9 cellular contexts compared by ENCODE assay signal in the genomic region with DNA sequence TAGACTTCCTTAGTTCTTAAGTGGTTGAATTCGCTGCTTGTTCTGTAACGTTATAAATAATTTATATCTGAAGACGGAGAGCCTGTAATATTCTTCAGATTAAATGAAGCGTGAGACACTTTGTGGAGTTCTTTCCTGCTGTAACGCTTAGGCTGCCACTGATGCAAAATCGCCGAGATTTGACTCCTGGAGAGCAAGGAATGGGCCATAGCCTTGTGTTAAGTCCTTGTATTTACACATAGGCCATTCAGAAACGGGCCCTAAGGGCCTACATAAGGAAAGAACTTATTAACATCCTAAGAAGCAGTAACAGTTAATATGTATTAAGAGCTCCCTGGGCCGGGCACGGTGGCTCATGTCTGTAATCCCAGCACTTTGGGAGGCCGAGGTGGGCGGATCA. TPM values are rescaled to one million over a fixed set of nuclear protein-coding genes. Genes with fewer than 3 reads are reported as not detected.
DNase-seq lines count a peak whose midpoint lies in the region; ATAC-seq, FAIRE-seq and TF ChIP-seq lines count a peak whose summit lies in the region.
"Had no signal": no experiment of that assay in that cellular context is flagged by ENCODE, and none has a peak within 500 bp of the region (broad histone marks: within the 10 kb centered on the region; RNA-seq: fewer than 3 reads in every experiment).

No MANE protein-coding gene starts in this region.

- POLR2A ChIA-PET in A549 (lab: Yijun Ruan, JAX): interaction anchor here (1.2 kb wide), 1 partner anchor 10 kb away, joined by 3 read pairs; no protein-coding TSS in a partner anchor

- TF ChIP-seq POLR2A in A549 (IDR thresholded peaks at IDR 0.05; ENCODE audit: low read length) (no peak), breast epithelium (IDR thresholded peaks at IDR 0.05) (no peak)

- intact Hi-C loops in breast epithelium (cut with DNase I; ENCODE audit: low total_unique reads): no loop called here

- H3K4me3 ChIP-seq in A549 (peak overlapping the region; percentile 82), HFF-Myc (replicated peaks; ENCODE audit: low read depth, low read length) (peak overlapping the region; percentile 99), breast epithelium (peak overlapping the region; percentile 88 to 98 (median 90)), mucosa of stomach (ENCODE audit: low read length) (peak overlapping the region; percentile 53)

- peak overlapping the region; percentile 74 for H3K4me2 ChIP-seq in A549

- no peaks in the 10 kb centered on the region for H3K36me3 ChIP-seq in breast epithelium
- H3K36me3 ChIP-seq in mucosa of stomach (ENCODE audit: control insufficient read depth, insufficient read depth, low read length): peaks cover 8% of the 10 kb centered on the region

- CTCF ChIA-PET in A549 (lab: Yijun Ruan, JAX): interaction anchor here (1.1 to 4.1 kb wide), 3 partner anchors 9 to 68 kb away, joined by 3 to 19 read pairs (median 3); no protein-coding TSS in a partner anchor

- no peak for ATAC-seq in A549
- no peak for ATAC-seq in GM21515 (IDR thresholded peaks at IDR 0.05; ENCODE audit: unreplicated experiment)

- H3K27ac ChIP-seq in A549: peak overlapping the region; percentile 94
- peak overlapping the region in 1 of 2 donors; percentile 97 for H3K27ac ChIP-seq in breast epithelium

- TF ChIP-seq EP300 in A549 (IDR thresholded peaks at IDR 0.05): no peak

- peak overlapping the region; percentile 81 for H3K9ac ChIP-seq in mucosa of stomach (ENCODE audit: low read length)

- no peak for DNase-seq in A549 (ENCODE audit: low read depth in 1 of 2, low spot score in 1 of 2)
- DNase-seq in HFF-Myc (ENCODE audit: extremely low read depth, low read depth): no peak
- no peak for DNase-seq in breast epithelium (ENCODE audit: low spot score in 2 of 2)
- DNase-seq in midbrain (lab: John Stamatoyannopoulos, UW): no peak
- no peak for DNase-seq in AG08396 (ENCODE audit: low spot score)
- no peak for DNase-seq in NCI-H2107 treated with DMSO at 0.1 percent for 48 hours (lab: John Stamatoyannopoulos, UW; ENCODE audit: unreplicated experiment)
- DNase-seq: NCI-H2081 treated with DMSO at 0.1 percent for 48 hours had no signal

- no peak for FAIRE-seq in A549 (lab: Jason Lieb, UNC)

- peaks cover 25% of the 10 kb centered on the region for H3K4me1 ChIP-seq in A549
- peaks cover 3 to 18% of the 10 kb centered on the region in 2 donors for H3K4me1 ChIP-seq in breast epithelium
- H3K4me1 ChIP-seq in mucosa of stomach (ENCODE audit: control insufficient read depth, insufficient read depth, low read length): peaks cover 24% of the 10 kb centered on the region

- no peaks in the 10 kb centered on the region for H3K27me3 ChIP-seq in breast epithelium
- H3K27me3 ChIP-seq in mucosa of stomach (ENCODE audit: control insufficient read depth, insufficient read depth, low read length): no peaks in the 10 kb centered on the region

- 41% methylated on average over 12 of the region's 12 CpGs for WGBS in A549 (ENCODE audit: missing lambda C conversion rate)

- TF ChIP-seq RAD21 in A549 (conservative IDR thresholded peaks at IDR 0.05 in 1 of 2, IDR thresholded peaks at IDR 0.05 in 1 of 2): no peak

- TF ChIP-seq CTCF in A549 (IDR thresholded peaks at IDR 0.05) (no peak), HFF-Myc (IDR thresholded peaks at IDR 0.05; ENCODE audit: low read depth, low read length, missing control alignments) (no peak), breast epithelium (IDR thresholded peaks at IDR 0.05) (no peak)

- H3K9me3 ChIP-seq in A549 (no peaks in the 10 kb centered on the region), breast epithelium (no peaks in the 10 kb centered on the region), mucosa of stomach (ENCODE audit: control insufficient read depth, low read length) (no peaks in the 10 kb centered on the region)

TF ChIP-seq in A549, 52 proteins besides CTCF, POLR2A, EP300 and RAD21 (continues in another document):
- TF ChIP-seq, protein P1, sequence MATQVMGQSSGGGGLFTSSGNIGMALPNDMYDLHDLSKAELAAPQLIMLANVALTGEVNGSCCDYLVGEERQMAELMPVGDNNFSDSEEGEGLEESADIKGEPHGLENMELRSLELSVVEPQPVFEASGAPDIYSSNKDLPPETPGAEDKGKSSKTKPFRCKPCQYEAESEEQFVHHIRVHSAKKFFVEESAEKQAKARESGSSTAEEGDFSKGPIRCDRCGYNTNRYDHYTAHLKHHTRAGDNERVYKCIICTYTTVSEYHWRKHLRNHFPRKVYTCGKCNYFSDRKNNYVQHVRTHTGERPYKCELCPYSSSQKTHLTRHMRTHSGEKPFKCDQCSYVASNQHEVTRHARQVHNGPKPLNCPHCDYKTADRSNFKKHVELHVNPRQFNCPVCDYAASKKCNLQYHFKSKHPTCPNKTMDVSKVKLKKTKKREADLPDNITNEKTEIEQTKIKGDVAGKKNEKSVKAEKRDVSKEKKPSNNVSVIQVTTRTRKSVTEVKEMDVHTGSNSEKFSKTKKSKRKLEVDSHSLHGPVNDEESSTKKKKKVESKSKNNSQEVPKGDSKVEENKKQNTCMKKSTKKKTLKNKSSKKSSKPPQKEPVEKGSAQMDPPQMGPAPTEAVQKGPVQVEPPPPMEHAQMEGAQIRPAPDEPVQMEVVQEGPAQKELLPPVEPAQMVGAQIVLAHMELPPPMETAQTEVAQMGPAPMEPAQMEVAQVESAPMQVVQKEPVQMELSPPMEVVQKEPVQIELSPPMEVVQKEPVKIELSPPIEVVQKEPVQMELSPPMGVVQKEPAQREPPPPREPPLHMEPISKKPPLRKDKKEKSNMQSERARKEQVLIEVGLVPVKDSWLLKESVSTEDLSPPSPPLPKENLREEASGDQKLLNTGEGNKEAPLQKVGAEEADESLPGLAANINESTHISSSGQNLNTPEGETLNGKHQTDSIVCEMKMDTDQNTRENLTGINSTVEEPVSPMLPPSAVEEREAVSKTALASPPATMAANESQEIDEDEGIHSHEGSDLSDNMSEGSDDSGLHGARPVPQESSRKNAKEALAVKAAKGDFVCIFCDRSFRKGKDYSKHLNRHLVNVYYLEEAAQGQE (IDR thresholded peaks at IDR 0.05): no peak
- TF ChIP-seq TFCP2L1 (CRISPR knock-in tag; IDR thresholded peaks at IDR 0.05) (no peak), PHF8 (IDR thresholded peaks at IDR 0.05; ENCODE audit: borderline replicate concordance, low read depth) (no peak)
- TF ChIP-seq, protein P2, sequence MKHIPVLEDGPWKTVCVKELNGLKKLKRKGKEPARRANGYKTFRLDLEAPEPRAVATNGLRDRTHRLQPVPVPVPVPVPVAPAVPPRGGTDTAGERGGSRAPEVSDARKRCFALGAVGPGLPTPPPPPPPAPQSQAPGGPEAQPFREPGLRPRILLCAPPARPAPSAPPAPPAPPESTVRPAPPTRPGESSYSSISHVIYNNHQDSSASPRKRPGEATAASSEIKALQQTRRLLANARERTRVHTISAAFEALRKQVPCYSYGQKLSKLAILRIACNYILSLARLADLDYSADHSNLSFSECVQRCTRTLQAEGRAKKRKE (CRISPR knock-in tag; IDR thresholded peaks at IDR 0.05; ENCODE audit: low read depth): no peak
- TF ChIP-seq, protein P3, sequence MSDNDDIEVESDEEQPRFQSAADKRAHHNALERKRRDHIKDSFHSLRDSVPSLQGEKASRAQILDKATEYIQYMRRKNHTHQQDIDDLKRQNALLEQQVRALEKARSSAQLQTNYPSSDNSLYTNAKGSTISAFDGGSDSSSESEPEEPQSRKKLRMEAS (IDR thresholded peaks at IDR 0.05): no peak

RNA-seq across cellular contexts. Expression of gene EMC6, which starts 0.9 kb away (rescaled TPM):
- polyA plus RNA-seq in A549 (2011; rRNA removed) (53.3 and 68.3 TPM in 2 replicates), A549 (2017; fragmentation: RNase III; extraction: RNeasy Plus Mini Kit Qiagen cat#74134 plus additional on column Dnase treatment) (109 to 122 TPM (median 115 TPM) in 3 replicates)
- polyA plus RNA-seq in A549 (2012; cell fraction: cytosol; rRNA removed): 167 and 256 TPM in 2 replicates
- polyA plus RNA-seq in A549 (2012; cell fraction: nucleus; rRNA removed): 139 and 184 TPM in 2 replicates
- polyA minus RNA-seq in A549 (2011; rRNA and poly(A)+ RNA removed): 17.1 and 18.5 TPM in 2 replicates
- 10 to 100 TPM; 12.5 to 19.0 (median 15.1) TPM for total RNA-seq in breast epithelium

RNA-seq across cellular contexts. Expression of gene TAX1BP3, which starts 1.2 kb away (rescaled TPM):
- 89.1 and 122 TPM in 2 replicates for polyA plus RNA-seq in A549 (2011; rRNA removed)
- polyA plus RNA-seq in A549 (2012; cell fraction: cytosol; rRNA removed): 172 and 239 TPM in 2 replicates
- 185 and 192 TPM in 2 replicates for polyA plus RNA-seq in A549 (2012; cell fraction: nucleus; rRNA removed)
- polyA plus RNA-seq in A549 (2017; fragmentation: RNase III; extraction: RNeasy Plus Mini Kit Qiagen cat#74134 plus additional on column Dnase treatment): 229 to 234 TPM (median 233 TPM) in 3 replicates
- polyA minus RNA-seq in A549 (2011; rRNA and poly(A)+ RNA removed): 92.7 and 105 TPM in 2 replicates
- total RNA-seq in breast epithelium: 100 to 1,000 TPM in 2 of 3 donors, 10 to 100 TPM in 1; 79.6 to 134 (median 107) TPM

RNA-seq across cellular contexts. Expression of gene P2RX5, which starts 26.4 kb away (rescaled TPM):
- 7.8 and 12.2 TPM in 2 replicates for polyA plus RNA-seq in A549 (2011; rRNA removed)
- polyA plus RNA-seq in A549 (2012; cell fraction: cytosol; rRNA removed): 14.5 and 17.4 TPM in 2 replicates
- polyA plus RNA-seq in A549 (2012; cell fraction: nucleus; rRNA removed): 30.8 and 32.3 TPM in 2 replicates
- 10.6 to 13.3 TPM (median 11.8 TPM) in 3 replicates for polyA plus RNA-seq in A549 (2017; fragmentation: RNase III; extraction: RNeasy Plus Mini Kit Qiagen cat#74134 plus additional on column Dnase treatment)
- 10.5 and 12.9 TPM in 2 replicates for polyA minus RNA-seq in A549 (2011; rRNA and poly(A)+ RNA removed)
- total RNA-seq in breast epithelium: 1 to 10 TPM in 1 of 3 donors, under 1 TPM in 2; 0.29 to 2.0 (median 0.32) TPM

RNA-seq across cellular contexts. Expression of gene CTNS, which starts 33.0 kb away (rescaled TPM):
- polyA plus RNA-seq in A549 (2011; rRNA removed): 6.5 and 7.4 TPM in 2 replicates
- 7.4 and 10.3 TPM in 2 replicates for polyA plus RNA-seq in A549 (2012; cell fraction: cytosol; rRNA removed)
- 12.8 and 15.7 TPM in 2 replicates for polyA plus RNA-seq in A549 (2012; cell fraction: nucleus; rRNA removed)
- polyA plus RNA-seq in A549 (2017; fragmentation: RNase III; extraction: RNeasy Plus Mini Kit Qiagen cat#74134 plus additional on column Dnase treatment): 15.5 to 20.3 TPM (median 16.3 TPM) in 3 replicates
- 5.7 and 6.9 TPM in 2 replicates for polyA minus RNA-seq in A549 (2011; rRNA and poly(A)+ RNA removed)
- 10 to 100 TPM; 20.0 to 31.0 (median 20.1) TPM for total RNA-seq in breast epithelium

RNA-seq across cellular contexts. Expression of gene SHPK, which starts 33.5 kb away (rescaled TPM):
- polyA plus RNA-seq in A549 (2011; rRNA removed) (10.7 and 13.4 TPM in 2 replicates), A549 (2017; fragmentation: RNase III; extraction: RNeasy Plus Mini Kit Qiagen cat#74134 plus additional on column Dnase treatment) (9.5 to 11.2 TPM (median 10.9 TPM) in 3 replicates)
- polyA plus RNA-seq in A549 (2012; cell fraction: cytosol; rRNA removed): 15.7 and 19.9 TPM in 2 replicates
- polyA plus RNA-seq in A549 (2012; cell fraction: nucleus; rRNA removed): 29.1 and 32.1 TPM in 2 replicates
- polyA minus RNA-seq in A549 (2011; rRNA and poly(A)+ RNA removed): 24.3 TPM in 2 replicates
- total RNA-seq in breast epithelium: 10 to 100 TPM in 2 of 3 donors, 1 to 10 TPM in 1; 9.5 to 17.4 (median 16.4) TPM
